26 cellular contexts compared by ENCODE assay signal in the genomic region with DNA sequence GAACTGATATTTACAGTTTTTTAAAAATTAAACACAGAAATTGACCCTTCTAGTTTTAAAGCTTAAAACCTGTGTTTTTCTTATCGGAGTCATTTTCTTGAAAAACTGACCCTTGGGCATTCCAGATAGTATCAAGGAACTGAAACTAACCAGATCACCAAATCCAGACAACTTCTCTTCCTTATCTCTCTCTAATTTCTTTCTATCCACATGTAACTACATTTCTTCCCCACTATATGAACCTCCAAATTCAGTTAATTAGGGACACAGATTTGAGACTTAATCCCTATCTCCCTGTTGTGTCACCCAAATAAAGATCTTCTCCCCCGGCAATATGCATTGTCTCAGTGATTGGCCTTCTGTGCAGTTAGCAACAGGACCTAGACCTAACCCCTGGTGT.
"Had no signal": no experiment of that assay in that cellular context is flagged by ENCODE, and none has a peak within 500 bp of the region (broad histone marks: within the 10 kb centered on the region; RNA-seq: fewer than 3 reads in every experiment).

No MANE protein-coding gene starts in this region.

- H3K27ac ChIP-seq: coronary artery, esophagus squamous epithelium, heart right ventricle, left lung, prostate gland, right atrium auricular region, testis, tibial artery, upper lobe of left lung had no signal

- H3K9me3 ChIP-seq: prostate gland, testis had no signal

- H3K4me1 ChIP-seq: esophagus squamous epithelium, heart right ventricle, left lung, prostate gland, right atrium auricular region, testis, tibial artery, upper lobe of left lung had no signal

- H3K27me3 ChIP-seq: esophagus squamous epithelium, heart right ventricle, left lung, right atrium auricular region, testis, tibial artery, upper lobe of left lung had no signal

- DNase-seq: dermis blood vessel endothelial cell; effector memory CD4-positive, alpha-beta T cell; erythroblast; esophagus squamous epithelium; foreskin melanocyte; glutamatergic neuron; heart right ventricle; hippocampal formation; left cardiac atrium; left lung; mammary epithelial cell; mucosa of descending colon; naive B cell; nucleus accumbens; stimulated activated CD4-positive, alpha-beta T cell treated with anti-CD3 and anti-CD28 coated beads, Interleukin-12 subunit alpha, Interleukin-12 subunit beta, amount 100 ng/mL, for 4 hours; stimulated activated CD4-positive, alpha-beta T cell treated with anti-CD3 and anti-CD28 coated beads, Interleukin-1b, Interleukin-23, amount 100 ng/mL, for 48 hours; stimulated activated CD4-positive, alpha-beta T cell treated with anti-CD3 and anti-CD28 coated beads, Interleukin-4, amount 100 ng/mL, for 1 hour; stimulated activated naive CD4-positive, alpha-beta T cell treated with Interleukin-2 at 50 U/mL for 16 hours; substantia nigra; testis; tibial artery; upper lobe of left lung had no signal

- H3K36me3 ChIP-seq: esophagus squamous epithelium, heart right ventricle, left lung, prostate gland, right atrium auricular region, tibial artery, upper lobe of left lung had no signal

- H3K4me3 ChIP-seq: coronary artery, esophagus squamous epithelium, heart right ventricle, left lung, mucosa of descending colon, prostate gland, right atrium auricular region, smooth muscle cell, testis, tibial artery, upper lobe of left lung had no signal
